In the genomic region with DNA sequence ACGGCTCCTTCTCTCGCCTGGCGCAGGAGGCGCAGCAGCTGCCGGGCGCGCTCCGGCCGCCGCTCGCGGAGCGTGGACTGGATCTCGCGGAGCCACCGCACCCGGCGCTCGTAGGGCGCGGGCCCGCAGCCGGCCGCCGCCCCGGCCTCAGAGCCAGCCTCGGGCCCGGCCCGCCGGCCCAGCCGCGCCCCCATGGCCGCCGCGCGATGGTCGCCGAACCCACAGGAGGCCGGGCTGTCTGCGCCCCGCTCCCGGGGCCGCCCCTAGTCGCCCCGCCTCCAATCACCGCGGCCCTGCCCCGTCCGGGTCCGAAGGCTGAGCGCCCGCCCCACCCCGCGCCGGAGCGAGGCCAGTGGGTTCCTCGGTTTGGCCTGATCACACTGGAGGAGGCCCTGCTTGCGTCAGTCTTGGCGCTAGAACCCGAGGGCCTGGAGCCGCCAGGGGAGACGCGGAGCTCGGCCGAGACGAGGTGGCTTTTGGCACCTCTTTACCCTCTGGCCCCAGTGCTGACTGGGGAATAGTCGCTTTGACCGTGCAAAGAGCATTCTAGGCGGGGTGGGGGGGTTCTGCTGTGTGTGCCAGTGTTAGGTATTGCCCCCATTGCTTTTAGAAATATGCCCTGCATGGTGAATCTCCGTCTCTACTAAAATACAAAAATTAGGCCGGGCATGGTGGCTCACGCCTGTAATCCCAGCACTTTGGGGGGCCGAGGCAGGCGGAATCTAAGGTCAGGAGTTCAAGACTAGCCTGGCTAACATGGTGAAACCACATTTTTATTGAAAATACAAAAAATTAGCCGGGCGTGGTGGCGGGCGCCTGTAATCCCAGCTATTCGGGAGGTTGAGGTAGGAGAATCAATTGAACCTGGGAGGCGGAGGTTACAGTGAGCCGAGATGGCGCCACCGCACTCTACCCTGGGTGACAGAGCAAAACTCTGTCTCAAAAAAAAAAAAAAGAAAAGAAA, we compare ENCODE assay signal across 1 cellular context.
TF ChIP-seq lines count a peak whose summit lies in the region.

A gene with protein sequence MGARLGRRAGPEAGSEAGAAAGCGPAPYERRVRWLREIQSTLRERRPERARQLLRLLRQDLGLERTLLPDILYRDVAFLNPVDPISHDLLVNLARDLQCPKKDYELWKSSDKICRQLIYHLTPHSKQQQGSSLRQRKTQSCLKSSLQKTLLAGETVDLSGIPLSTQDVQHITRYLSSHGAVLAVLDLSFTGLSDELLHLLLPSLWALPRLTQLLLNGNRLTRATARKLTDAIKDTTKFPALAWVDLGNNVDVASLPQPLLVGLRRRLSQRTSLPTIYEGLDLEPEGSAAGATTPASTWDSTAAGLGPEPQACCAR (minus strand): TSS at position 228 of the 964 bp plus-strand sequence. CDS start 34 bp downstream, at position 194.

TF ChIP-seq in HepG2, 621 proteins besides CTCF, POLR2A, EP300 and RAD21 (continued from another document and continues in another):
- 0 out of 2 replicates have a peak, but pooled peaks have one; percentile 63 for TF ChIP-seq CHD4 (IDR thresholded peaks at IDR 0.05; ENCODE audit: borderline replicate concordance, low read length)
- no peak for TF ChIP-seq TGIF2 (CRISPR knock-in tag; IDR thresholded peaks at IDR 0.05)
- no peak for TF ChIP-seq RARG (CRISPR knock-in tag; IDR thresholded peaks at IDR 0.05; ENCODE audit: low read depth)
- TF ChIP-seq, protein P1, sequence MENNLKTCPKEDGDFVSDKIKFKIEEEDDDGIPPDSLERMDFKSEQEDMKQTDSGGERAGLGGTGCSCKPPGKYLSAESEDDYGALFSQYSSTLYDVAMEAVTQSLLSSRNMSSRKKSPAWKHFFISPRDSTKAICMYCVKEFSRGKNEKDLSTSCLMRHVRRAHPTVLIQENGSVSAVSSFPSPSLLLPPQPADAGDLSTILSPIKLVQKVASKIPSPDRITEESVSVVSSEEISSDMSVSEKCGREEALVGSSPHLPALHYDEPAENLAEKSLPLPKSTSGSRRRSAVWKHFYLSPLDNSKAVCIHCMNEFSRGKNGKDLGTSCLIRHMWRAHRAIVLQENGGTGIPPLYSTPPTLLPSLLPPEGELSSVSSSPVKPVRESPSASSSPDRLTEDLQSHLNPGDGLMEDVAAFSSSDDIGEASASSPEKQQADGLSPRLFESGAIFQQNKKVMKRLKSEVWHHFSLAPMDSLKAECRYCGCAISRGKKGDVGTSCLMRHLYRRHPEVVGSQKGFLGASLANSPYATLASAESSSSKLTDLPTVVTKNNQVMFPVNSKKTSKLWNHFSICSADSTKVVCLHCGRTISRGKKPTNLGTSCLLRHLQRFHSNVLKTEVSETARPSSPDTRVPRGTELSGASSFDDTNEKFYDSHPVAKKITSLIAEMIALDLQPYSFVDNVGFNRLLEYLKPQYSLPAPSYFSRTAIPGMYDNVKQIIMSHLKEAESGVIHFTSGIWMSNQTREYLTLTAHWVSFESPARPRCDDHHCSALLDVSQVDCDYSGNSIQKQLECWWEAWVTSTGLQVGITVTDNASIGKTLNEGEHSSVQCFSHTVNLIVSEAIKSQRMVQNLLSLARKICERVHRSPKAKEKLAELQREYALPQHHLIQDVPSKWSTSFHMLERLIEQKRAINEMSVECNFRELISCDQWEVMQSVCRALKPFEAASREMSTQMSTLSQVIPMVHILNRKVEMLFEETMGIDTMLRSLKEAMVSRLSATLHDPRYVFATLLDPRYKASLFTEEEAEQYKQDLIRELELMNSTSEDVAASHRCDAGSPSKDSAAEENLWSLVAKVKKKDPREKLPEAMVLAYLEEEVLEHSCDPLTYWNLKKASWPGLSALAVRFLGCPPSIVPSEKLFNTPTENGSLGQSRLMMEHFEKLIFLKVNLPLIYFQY (CRISPR knock-in tag; IDR thresholded peaks at IDR 0.05; ENCODE audit: borderline replicate concordance) = peak; percentile 78; the same call in 1 of the 2 replicates
- peak; percentile 58; the same call in 1 of the 3 replicates for TF ChIP-seq MXI1 (IDR thresholded peaks at IDR 0.05; ENCODE audit: borderline replicate concordance, low read depth, low read length)
- TF ChIP-seq ZMYM2 (CRISPR knock-in tag; IDR thresholded peaks at IDR 0.05) = 0 out of 2 replicates have a peak, but pooled peaks have one; percentile 35
- TF ChIP-seq ZNF34 (CRISPR knock-in tag; IDR thresholded peaks at IDR 0.05; ENCODE audit: borderline replicate concordance) = no peak
- TF ChIP-seq, protein P2, sequence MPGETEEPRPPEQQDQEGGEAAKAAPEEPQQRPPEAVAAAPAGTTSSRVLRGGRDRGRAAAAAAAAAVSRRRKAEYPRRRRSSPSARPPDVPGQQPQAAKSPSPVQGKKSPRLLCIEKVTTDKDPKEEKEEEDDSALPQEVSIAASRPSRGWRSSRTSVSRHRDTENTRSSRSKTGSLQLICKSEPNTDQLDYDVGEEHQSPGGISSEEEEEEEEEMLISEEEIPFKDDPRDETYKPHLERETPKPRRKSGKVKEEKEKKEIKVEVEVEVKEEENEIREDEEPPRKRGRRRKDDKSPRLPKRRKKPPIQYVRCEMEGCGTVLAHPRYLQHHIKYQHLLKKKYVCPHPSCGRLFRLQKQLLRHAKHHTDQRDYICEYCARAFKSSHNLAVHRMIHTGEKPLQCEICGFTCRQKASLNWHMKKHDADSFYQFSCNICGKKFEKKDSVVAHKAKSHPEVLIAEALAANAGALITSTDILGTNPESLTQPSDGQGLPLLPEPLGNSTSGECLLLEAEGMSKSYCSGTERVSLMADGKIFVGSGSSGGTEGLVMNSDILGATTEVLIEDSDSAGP (CRISPR knock-in tag; IDR thresholded peaks at IDR 0.05; ENCODE audit: borderline replicate concordance) = peak; percentile 67
- TF ChIP-seq, protein P3, sequence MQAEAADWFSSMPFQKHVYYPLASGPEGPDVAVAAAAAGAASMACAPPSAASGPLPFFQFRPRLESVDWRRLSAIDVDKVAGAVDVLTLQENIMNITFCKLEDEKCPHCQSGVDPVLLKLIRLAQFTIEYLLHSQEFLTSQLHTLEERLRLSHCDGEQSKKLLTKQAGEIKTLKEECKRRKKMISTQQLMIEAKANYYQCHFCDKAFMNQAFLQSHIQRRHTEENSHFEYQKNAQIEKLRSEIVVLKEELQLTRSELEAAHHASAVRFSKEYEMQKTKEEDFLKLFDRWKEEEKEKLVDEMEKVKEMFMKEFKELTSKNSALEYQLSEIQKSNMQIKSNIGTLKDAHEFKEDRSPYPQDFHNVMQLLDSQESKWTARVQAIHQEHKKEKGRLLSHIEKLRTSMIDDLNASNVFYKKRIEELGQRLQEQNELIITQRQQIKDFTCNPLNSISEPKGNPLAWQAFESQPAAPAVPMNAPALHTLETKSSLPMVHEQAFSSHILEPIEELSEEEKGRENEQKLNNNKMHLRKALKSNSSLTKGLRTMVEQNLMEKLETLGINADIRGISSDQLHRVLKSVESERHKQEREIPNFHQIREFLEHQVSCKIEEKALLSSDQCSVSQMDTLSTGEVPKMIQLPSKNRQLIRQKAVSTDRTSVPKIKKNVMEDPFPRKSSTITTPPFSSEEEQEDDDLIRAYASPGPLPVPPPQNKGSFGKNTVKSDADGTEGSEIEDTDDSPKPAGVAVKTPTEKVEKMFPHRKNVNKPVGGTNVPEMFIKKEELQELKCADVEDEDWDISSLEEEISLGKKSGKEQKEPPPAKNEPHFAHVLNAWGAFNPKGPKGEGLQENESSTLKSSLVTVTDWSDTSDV (CRISPR knock-in tag; IDR thresholded peaks at IDR 0.05) = 0 out of 2 replicates have a peak, but pooled peaks have one; percentile 15
- no peak; the same call in 1 of the 2 replicates for TF ChIP-seq NR2F2 (IDR thresholded peaks at IDR 0.05; ENCODE audit: borderline replicate concordance, low read depth)
- TF ChIP-seq ZNF326 (CRISPR knock-in tag; IDR thresholded peaks at IDR 0.05; ENCODE audit: borderline replicate concordance) = no peak
- peak; percentile 86; the same call in 1 of the 2 replicates for TF ChIP-seq ZNF224 (CRISPR knock-in tag; IDR thresholded peaks at IDR 0.05)
- TF ChIP-seq ZNF562 (CRISPR knock-in tag; IDR thresholded peaks at IDR 0.05; ENCODE audit: borderline replicate concordance) = no peak
- TF ChIP-seq, protein P4, sequence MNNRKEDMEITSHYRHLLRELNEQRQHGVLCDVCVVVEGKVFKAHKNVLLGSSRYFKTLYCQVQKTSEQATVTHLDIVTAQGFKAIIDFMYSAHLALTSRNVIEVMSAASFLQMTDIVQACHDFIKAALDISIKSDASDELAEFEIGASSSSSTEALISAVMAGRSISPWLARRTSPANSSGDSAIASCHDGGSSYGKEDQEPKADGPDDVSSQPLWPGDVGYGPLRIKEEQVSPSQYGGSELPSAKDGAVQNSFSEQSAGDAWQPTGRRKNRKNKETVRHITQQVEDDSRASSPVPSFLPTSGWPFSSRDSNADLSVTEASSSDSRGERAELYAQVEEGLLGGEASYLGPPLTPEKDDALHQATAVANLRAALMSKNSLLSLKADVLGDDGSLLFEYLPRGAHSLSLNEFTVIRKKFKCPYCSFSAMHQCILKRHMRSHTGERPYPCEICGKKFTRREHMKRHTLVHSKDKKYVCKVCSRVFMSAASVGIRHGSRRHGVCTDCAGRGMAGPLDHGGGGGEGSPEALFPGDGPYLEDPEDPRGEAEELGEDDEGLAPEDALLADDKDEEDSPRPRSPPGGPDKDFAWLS (CRISPR knock-in tag; IDR thresholded peaks at IDR 0.05; ENCODE audit: borderline replicate concordance) = peak; percentile 23; the same call in 1 of the 2 replicates
- TF ChIP-seq, protein P5, sequence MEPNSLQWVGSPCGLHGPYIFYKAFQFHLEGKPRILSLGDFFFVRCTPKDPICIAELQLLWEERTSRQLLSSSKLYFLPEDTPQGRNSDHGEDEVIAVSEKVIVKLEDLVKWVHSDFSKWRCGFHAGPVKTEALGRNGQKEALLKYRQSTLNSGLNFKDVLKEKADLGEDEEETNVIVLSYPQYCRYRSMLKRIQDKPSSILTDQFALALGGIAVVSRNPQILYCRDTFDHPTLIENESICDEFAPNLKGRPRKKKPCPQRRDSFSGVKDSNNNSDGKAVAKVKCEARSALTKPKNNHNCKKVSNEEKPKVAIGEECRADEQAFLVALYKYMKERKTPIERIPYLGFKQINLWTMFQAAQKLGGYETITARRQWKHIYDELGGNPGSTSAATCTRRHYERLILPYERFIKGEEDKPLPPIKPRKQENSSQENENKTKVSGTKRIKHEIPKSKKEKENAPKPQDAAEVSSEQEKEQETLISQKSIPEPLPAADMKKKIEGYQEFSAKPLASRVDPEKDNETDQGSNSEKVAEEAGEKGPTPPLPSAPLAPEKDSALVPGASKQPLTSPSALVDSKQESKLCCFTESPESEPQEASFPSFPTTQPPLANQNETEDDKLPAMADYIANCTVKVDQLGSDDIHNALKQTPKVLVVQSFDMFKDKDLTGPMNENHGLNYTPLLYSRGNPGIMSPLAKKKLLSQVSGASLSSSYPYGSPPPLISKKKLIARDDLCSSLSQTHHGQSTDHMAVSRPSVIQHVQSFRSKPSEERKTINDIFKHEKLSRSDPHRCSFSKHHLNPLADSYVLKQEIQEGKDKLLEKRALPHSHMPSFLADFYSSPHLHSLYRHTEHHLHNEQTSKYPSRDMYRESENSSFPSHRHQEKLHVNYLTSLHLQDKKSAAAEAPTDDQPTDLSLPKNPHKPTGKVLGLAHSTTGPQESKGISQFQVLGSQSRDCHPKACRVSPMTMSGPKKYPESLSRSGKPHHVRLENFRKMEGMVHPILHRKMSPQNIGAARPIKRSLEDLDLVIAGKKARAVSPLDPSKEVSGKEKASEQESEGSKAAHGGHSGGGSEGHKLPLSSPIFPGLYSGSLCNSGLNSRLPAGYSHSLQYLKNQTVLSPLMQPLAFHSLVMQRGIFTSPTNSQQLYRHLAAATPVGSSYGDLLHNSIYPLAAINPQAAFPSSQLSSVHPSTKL (CRISPR knock-in tag; IDR thresholded peaks at IDR 0.05) = 0 out of 2 replicates have a peak, but pooled peaks have one; percentile 44
- TF ChIP-seq, protein P6, sequence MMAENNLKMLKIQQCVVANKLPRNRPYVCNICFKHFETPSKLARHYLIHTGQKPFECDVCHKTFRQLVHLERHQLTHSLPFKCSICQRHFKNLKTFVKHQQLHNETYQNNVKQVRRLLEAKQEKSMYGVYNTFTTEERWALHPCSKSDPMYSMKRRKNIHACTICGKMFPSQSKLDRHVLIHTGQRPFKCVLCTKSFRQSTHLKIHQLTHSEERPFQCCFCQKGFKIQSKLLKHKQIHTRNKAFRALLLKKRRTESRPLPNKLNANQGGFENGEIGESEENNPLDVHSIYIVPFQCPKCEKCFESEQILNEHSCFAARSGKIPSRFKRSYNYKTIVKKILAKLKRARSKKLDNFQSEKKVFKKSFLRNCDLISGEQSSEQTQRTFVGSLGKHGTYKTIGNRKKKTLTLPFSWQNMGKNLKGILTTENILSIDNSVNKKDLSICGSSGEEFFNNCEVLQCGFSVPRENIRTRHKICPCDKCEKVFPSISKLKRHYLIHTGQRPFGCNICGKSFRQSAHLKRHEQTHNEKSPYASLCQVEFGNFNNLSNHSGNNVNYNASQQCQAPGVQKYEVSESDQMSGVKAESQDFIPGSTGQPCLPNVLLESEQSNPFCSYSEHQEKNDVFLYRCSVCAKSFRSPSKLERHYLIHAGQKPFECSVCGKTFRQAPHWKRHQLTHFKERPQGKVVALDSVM (CRISPR knock-in tag; IDR thresholded peaks at IDR 0.05) = peak; percentile 53; the same call in 1 of the 2 replicates
- TF ChIP-seq CEBPG (CRISPR knock-in tag; IDR thresholded peaks at IDR 0.05) = peak; percentile 93
